In genomic region chr11:96313163-96313562, GRCh38 we compare ENCODE assay signal across 14 cellular contexts. TPM values are rescaled to one million over a fixed set of nuclear protein-coding genes. Genes with fewer than 3 reads are reported as not detected.
DNase-seq lines count a peak whose midpoint lies in the region; ATAC-seq and TF ChIP-seq lines count a peak whose summit lies in the region.
"Had no signal": no experiment of that assay in that cellular context is flagged by ENCODE, and none has a peak within 500 bp of the region (broad histone marks: within the 10 kb centered on the region; RNA-seq: fewer than 3 reads in every experiment).

No MANE protein-coding gene starts in this region.

- H2BK15ac ChIP-seq in neuronal stem cell (ENCODE audit: low read length) = no peak overlapping the region

- H3K36me3 ChIP-seq in lower lobe of right lung (no peaks in the 10 kb centered on the region), Peyer's patch (no peaks in the 10 kb centered on the region), neuronal stem cell (replicated peaks in 1 of 2; ENCODE audit: control insufficient read depth in 2 of 2, insufficient read depth in 2 of 2, low read length in 2 of 2) (peaks cover 0 to 9% of the 10 kb centered on the region in 2 donors)
- H3K36me3 ChIP-seq: BE2C had no signal

- H3K23ac ChIP-seq in neuronal stem cell (ENCODE audit: low read depth, low read length, poor library complexity) = no peak overlapping the region

- no peak overlapping the region for H4K8ac ChIP-seq in neuronal stem cell (ENCODE audit: low read depth, low read length)

- no peak for DNase-seq in stimulated activated naive CD8-positive, alpha-beta T cell treated with anti-CD3 and anti-CD28 coated beads, Interleukin-15, amount 100 ng/mL, for 72 hours
- DNase-seq in T-helper 17 cell = no peak
- no peak for DNase-seq in lower lobe of right lung
- DNase-seq in substantia nigra (lab: John Stamatoyannopoulos, UW) = no peak
- no peak for DNase-seq in Peyer's patch
- no peak for DNase-seq in neuronal stem cell (ENCODE audit: low spot score)
- DNase-seq: activated gamma-delta T cell, BE2C, DMS79, heart right ventricle, NCI-H2227 treated with DMSO at 0.1 percent for 48 hours, SK-N-SH had no signal

- H2BK120ac ChIP-seq in neuronal stem cell (ENCODE audit: low read depth, low read length) = no peak overlapping the region

- H2BK5ac ChIP-seq in neuronal stem cell (ENCODE audit: low read length) = no peak overlapping the region

- no peak for TF ChIP-seq POLR2A in Peyer's patch (IDR thresholded peaks at IDR 0.05)

- no peak overlapping the region for H2AFZ ChIP-seq in neuronal stem cell (ENCODE audit: low read length)

- H2AK5ac ChIP-seq in neuronal stem cell (ENCODE audit: low read depth, low read length) = no peak overlapping the region

- H3K27ac ChIP-seq in lower lobe of right lung (peak overlapping the region; percentile 80), substantia nigra (ENCODE audit: low read depth, low read length, poor library complexity, severe bottlenecking) (no peak overlapping the region), Peyer's patch (peak overlapping the region in 1 of 4 donors; percentile 0), neuronal stem cell (replicated peaks; ENCODE audit: low read length) (no peak overlapping the region)

- H3K4me3 ChIP-seq in lower lobe of right lung (no peak overlapping the region), Peyer's patch (no peak overlapping the region), neuronal stem cell (ENCODE audit: low read length in 2 of 2) (peak overlapping the region in 1 of 2 donors; percentile 8)
- H3K4me3 ChIP-seq: heart right ventricle had no signal

- no peak for ATAC-seq in stimulated activated naive CD8-positive, alpha-beta T cell treated with anti-CD3 and anti-CD28 coated beads, Interleukin-15, amount 100 ng/mL, for 72 hours
- ATAC-seq in T-helper 17 cell (no peak), lower lobe of right lung (peak; percentile 18 to 55), HG03280 (IDR thresholded peaks at IDR 0.05; ENCODE audit: unreplicated experiment) (no peak)
- ATAC-seq: heart right ventricle had no signal

- H3K9ac ChIP-seq in neuronal stem cell (ENCODE audit: low read depth, low read length, poor library complexity) = no peak overlapping the region

- no peaks in the 10 kb centered on the region for H3K27me3 ChIP-seq in lower lobe of right lung (ENCODE audit: low read depth)
- no peaks in the 10 kb centered on the region for H3K27me3 ChIP-seq in Peyer's patch
- H3K27me3 ChIP-seq in neuronal stem cell (ENCODE audit: control insufficient read depth in 3 of 3, insufficient read depth in 3 of 3, low read depth in 1 of 3, low read length in 3 of 3) = no peaks in the 10 kb centered on the region
- H3K27me3 ChIP-seq: BE2C, heart right ventricle had no signal

- peaks cover 90% of the 10 kb centered on the region for H3K4me1 ChIP-seq in lower lobe of right lung
- peaks cover 0 to 44% (median 3%) of the 10 kb centered on the region in 4 donors for H3K4me1 ChIP-seq in Peyer's patch
- H3K4me1 ChIP-seq in neuronal stem cell (ENCODE audit: control insufficient read depth in 2 of 2, insufficient read depth in 1 of 2, low read depth in 1 of 2, low read length in 2 of 2) = peaks cover 4 to 15% of the 10 kb centered on the region in 2 donors

- WGBS in neuronal stem cell (ENCODE audit: extremely low coverage in 2 of 2, insufficient read length in 2 of 2, insufficient replicate concordance in 1 of 2), 2 donors = no CpG with 5 or more reads among the region's 6 CpGs

- peaks cover 95% of the 10 kb centered on the region for H3K4me1 Mint-ChIP-seq in stimulated activated naive CD8-positive, alpha-beta T cell treated with anti-CD3 and anti-CD28 coated beads, Interleukin-15, Interleukin-2, amounts not matched to agents 100 ng/mL and 50 ng/mL, for 24 hours (ENCODE audit: low read depth)
- H3K4me1 Mint-ChIP-seq in stimulated activated naive CD8-positive, alpha-beta T cell treated with anti-CD3 and anti-CD28 coated beads, Interleukin-15, amount 100 ng/mL, for 72 hours = peaks cover 80% of the 10 kb centered on the region
- peaks cover 28% of the 10 kb centered on the region for H3K4me1 Mint-ChIP-seq in T-helper 17 cell

- H3K36me3 Mint-ChIP-seq in stimulated activated naive CD8-positive, alpha-beta T cell treated with anti-CD3 and anti-CD28 coated beads, Interleukin-15, Interleukin-2, amounts not matched to agents 100 ng/mL and 50 ng/mL, for 24 hours (ENCODE audit: low read depth) = peaks cover 51% of the 10 kb centered on the region
- peaks cover 2% of the 10 kb centered on the region for H3K36me3 Mint-ChIP-seq in T-helper 17 cell (ENCODE audit: low read depth)

- intact Hi-C loops in lower lobe of right lung (cut with DNase I) = no loop called here

- H3K4ac ChIP-seq in neuronal stem cell (ENCODE audit: low read length) = no peak overlapping the region

- TF ChIP-seq CTCF in lower lobe of right lung (IDR thresholded peaks at IDR 0.05) = no peak
- no peak for TF ChIP-seq CTCF in Peyer's patch (IDR thresholded peaks at IDR 0.05)

- H2BK12ac ChIP-seq in neuronal stem cell (ENCODE audit: low read length) = no peak overlapping the region

- no peaks in the 10 kb centered on the region for H3K27me3 Mint-ChIP-seq in stimulated activated naive CD8-positive, alpha-beta T cell treated with anti-CD3 and anti-CD28 coated beads, Interleukin-15, Interleukin-2, amounts not matched to agents 100 ng/mL and 50 ng/mL, for 24 hours
- H3K27me3 Mint-ChIP-seq in stimulated activated naive CD8-positive, alpha-beta T cell treated with anti-CD3 and anti-CD28 coated beads, Interleukin-15, amount 100 ng/mL, for 72 hours = no peaks in the 10 kb centered on the region
- no peaks in the 10 kb centered on the region for H3K27me3 Mint-ChIP-seq in T-helper 17 cell

- H3K14ac ChIP-seq in neuronal stem cell (ENCODE audit: low read length) = no peak overlapping the region

- no peaks in the 10 kb centered on the region for H3K9me3 ChIP-seq in T-helper 17 cell (ENCODE audit: control insufficient read depth, low read length, poor library complexity, severe bottlenecking)
- no peaks in the 10 kb centered on the region for H3K9me3 ChIP-seq in lower lobe of right lung
- H3K9me3 ChIP-seq in Peyer's patch = no peaks in the 10 kb centered on the region
- H3K9me3 ChIP-seq in neuronal stem cell (replicated peaks in 1 of 2; ENCODE audit: control insufficient read depth in 2 of 2, insufficient read depth in 1 of 2, low read depth in 1 of 2, low read length in 2 of 2) = no peaks in the 10 kb centered on the region
- H3K9me3 ChIP-seq: BE2C, heart right ventricle, SK-N-SH had no signal

- no peak overlapping the region for H3K18ac ChIP-seq in neuronal stem cell (ENCODE audit: low read length)

- no peak overlapping the region for H3K4me2 ChIP-seq in neuronal stem cell (ENCODE audit: insufficient read depth, low read length, poor library complexity, severe bottlenecking)

- H3K4me3 Mint-ChIP-seq in stimulated activated naive CD8-positive, alpha-beta T cell treated with anti-CD3 and anti-CD28 coated beads, Interleukin-15, Interleukin-2, amounts not matched to agents 100 ng/mL and 50 ng/mL, for 24 hours = no peak overlapping the region
- no peak overlapping the region for H3K4me3 Mint-ChIP-seq in stimulated activated naive CD8-positive, alpha-beta T cell treated with anti-CD3 and anti-CD28 coated beads, Interleukin-15, amount 100 ng/mL, for 72 hours
- H3K4me3 Mint-ChIP-seq in T-helper 17 cell = no peak overlapping the region

- no peaks in the 10 kb centered on the region for H3K79me1 ChIP-seq in neuronal stem cell (ENCODE audit: low read depth, low read length)

- no peak overlapping the region for H4K91ac ChIP-seq in neuronal stem cell (ENCODE audit: low read depth, low read length, poor library complexity)

- H3K9me3 Mint-ChIP-seq in stimulated activated naive CD8-positive, alpha-beta T cell treated with anti-CD3 and anti-CD28 coated beads, Interleukin-15, Interleukin-2, amounts not matched to agents 100 ng/mL and 50 ng/mL, for 24 hours = no peaks in the 10 kb centered on the region
- H3K9me3 Mint-ChIP-seq in stimulated activated naive CD8-positive, alpha-beta T cell treated with anti-CD3 and anti-CD28 coated beads, Interleukin-15, amount 100 ng/mL, for 72 hours = no peaks in the 10 kb centered on the region

- peak overlapping the region; percentile 18 for H3K27ac Mint-ChIP-seq in stimulated activated naive CD8-positive, alpha-beta T cell treated with anti-CD3 and anti-CD28 coated beads, Interleukin-15, Interleukin-2, amounts not matched to agents 100 ng/mL and 50 ng/mL, for 24 hours
- no peak overlapping the region for H3K27ac Mint-ChIP-seq in stimulated activated naive CD8-positive, alpha-beta T cell treated with anti-CD3 and anti-CD28 coated beads, Interleukin-15, amount 100 ng/mL, for 72 hours
- peak overlapping the region; percentile 89 for H3K27ac Mint-ChIP-seq in T-helper 17 cell

RNA-seq across cellular contexts. Expression of gene MAML2, which starts 29.8 kb away (rescaled TPM):
- total RNA-seq in T-helper 17 cell (10 to 100 TPM; 29.2 to 34.9 TPM), lower lobe of right lung (31.5 TPM), Peyer's patch (10 to 100 TPM in 3 of 4 donors, 1 to 10 TPM in 1; 8.4 to 60.2 (median 22.7) TPM)
- 2.0 TPM for polyA plus RNA-seq in neuronal stem cell (2013, experiment 1 of 2)
- polyA plus RNA-seq in neuronal stem cell (2013, experiment 2 of 2) = 2.2 TPM

Comparison
In these comparisons a context has a peak if more than half of its experiments do, and no peak if none do; other contexts are left out.
1. H3K27ac Mint-ChIP-seq: peak in stimulated activated naive CD8-positive, alpha-beta T cell treated with anti-CD3 and anti-CD28 coated beads, Interleukin-15, Interleukin-2, amounts not matched to agents 100 ng/mL and 50 ng/mL, for 24 hours (single experiment) and T-helper 17 cell (single experiment); none in stimulated activated naive CD8-positive, alpha-beta T cell treated with anti-CD3 and anti-CD28 coated beads, Interleukin-15, amount 100 ng/mL, for 72 hours (0 of 2).
2. ATAC-seq: peak in lower lobe of right lung (2 of 2); none in stimulated activated naive CD8-positive, alpha-beta T cell treated with anti-CD3 and anti-CD28 coated beads, Interleukin-15, amount 100 ng/mL, for 72 hours (single experiment), T-helper 17 cell (single experiment) and HG03280 (single experiment).